Comparison of ENCODE assay signal across 9 cellular contexts in the genomic region with DNA sequence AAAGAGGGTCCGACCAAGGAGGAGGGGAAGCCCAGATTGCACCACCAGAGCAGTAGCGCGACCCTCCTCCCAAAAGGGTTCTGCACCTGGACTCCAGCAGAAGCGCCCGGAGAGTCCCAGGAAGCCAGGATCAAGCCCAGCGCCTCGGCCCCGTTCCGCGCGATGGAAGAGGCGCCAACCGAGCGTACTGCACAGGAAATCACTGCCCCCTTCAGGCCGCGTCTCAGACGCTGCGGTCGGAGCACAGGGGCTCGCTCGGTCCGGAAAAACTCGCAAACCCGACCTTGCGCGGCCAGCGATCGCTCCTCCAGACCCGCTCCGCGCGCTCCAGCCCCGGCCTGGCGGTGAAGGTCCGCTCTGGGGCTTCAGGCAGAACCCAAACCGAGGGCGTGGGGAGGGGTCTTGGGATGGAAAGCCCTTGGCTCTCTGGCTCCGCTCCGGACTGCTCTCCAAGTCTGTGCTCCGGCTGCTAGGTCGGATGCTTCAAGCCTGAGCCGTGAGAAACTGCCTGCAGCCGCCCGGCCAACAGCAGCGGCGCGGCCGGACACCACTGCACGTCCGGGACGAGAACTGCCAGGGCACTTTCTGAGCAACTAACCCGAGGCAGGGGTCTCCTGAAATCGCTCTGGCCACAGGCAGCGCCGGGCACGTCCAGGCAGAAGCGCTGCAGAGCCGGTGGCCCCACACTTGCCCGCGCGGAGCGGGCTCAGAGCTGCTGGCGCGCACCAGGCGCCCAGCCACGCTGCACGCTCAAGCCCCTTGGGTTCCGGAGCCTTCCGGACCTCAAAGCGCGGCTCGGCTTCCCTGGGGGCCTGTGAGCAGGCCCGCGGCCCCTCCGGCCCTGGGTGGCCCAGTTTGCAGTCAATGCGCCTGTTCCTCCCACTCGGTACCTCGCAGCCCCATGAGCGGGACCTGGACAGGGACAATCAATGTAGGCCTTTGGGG. TPM values are rescaled to one million over a fixed set of nuclear protein-coding genes. Genes with fewer than 3 reads are reported as not detected.
DNase-seq lines count a peak whose midpoint lies in the region; ATAC-seq and TF ChIP-seq lines count a peak whose summit lies in the region.
"Had no signal": no experiment of that assay in that cellular context is flagged by ENCODE, and none has a peak within 500 bp of the region (broad histone marks: within the 10 kb centered on the region; RNA-seq: fewer than 3 reads in every experiment).

No MANE protein-coding gene starts in this region.

- TF ChIP-seq CTCF in LNCaP clone FGC (IDR thresholded peaks at IDR 0.05; ENCODE audit: control insufficient read depth, extremely low read depth, insufficient read depth) (peak; percentile 79), WERI-Rb-1 (IDR thresholded peaks at IDR 0.05; ENCODE audit: low read depth, low read length) (peak; percentile 95), heart left ventricle (IDR thresholded peaks at IDR 0.05) (peak in 10 of 12 donors; percentile 16 to 60 (median 46))

- H3K4me3 Mint-ChIP-seq in activated CD4-positive, alpha-beta T cell treated with anti-CD3 and anti-CD28 coated beads, Interleukin-2, amount 10 ng/mL, durations not matched to agents 7 days and 5 days: no peak overlapping the region
- H3K4me3 Mint-ChIP-seq: central memory CD8-positive, alpha-beta T cell had no signal

- peak overlapping the region; percentile 42 for H3K27ac ChIP-seq in WERI-Rb-1
- H3K27ac ChIP-seq in heart left ventricle: no peak overlapping the region

- H3K9me3 Mint-ChIP-seq in activated CD4-positive, alpha-beta T cell treated with anti-CD3 and anti-CD28 coated beads, Interleukin-2, amount 10 ng/mL, durations not matched to agents 7 days and 5 days: no peaks in the 10 kb centered on the region
- H3K9me3 Mint-ChIP-seq: central memory CD8-positive, alpha-beta T cell had no signal

- H3K4me1 ChIP-seq in heart left ventricle: peaks cover 0 to 28% (median 8%) of the 10 kb centered on the region in 12 donors

- peak in 3 of 4 donors; percentile 72 to 82 (median 75) for ATAC-seq in heart left ventricle
- no peak for ATAC-seq in HG02759 (IDR thresholded peaks at IDR 0.05; ENCODE audit: unreplicated experiment)
- no peak for ATAC-seq in HG03139 (IDR thresholded peaks at IDR 0.05; ENCODE audit: unreplicated experiment)

- DNase-seq in activated CD4-positive, alpha-beta T cell treated with anti-CD3 and anti-CD28 coated beads, Interleukin-2, amount 10 ng/mL, durations not matched to agents 7 days and 5 days: peak; percentile 10
- no peak for DNase-seq in activated CD4-positive, alpha-beta T cell treated with anti-CD3 and anti-CD28 coated beads, Interleukin-2, amount 50 U/mL, for 1 hour
- DNase-seq in LNCaP clone FGC (ENCODE audit: low read depth) (peak; percentile 31), WERI-Rb-1 (peak; percentile 93), heart left ventricle (peak; percentile 33 to 72 (median 43)), putamen (ENCODE audit: low spot score) (peak; percentile 7)

- H3K9me3 ChIP-seq in WERI-Rb-1 (ENCODE audit: severe bottlenecking): no peaks in the 10 kb centered on the region
- no peaks in the 10 kb centered on the region for H3K9me3 ChIP-seq in heart left ventricle

- no peaks in the 10 kb centered on the region for H3K36me3 Mint-ChIP-seq in activated CD4-positive, alpha-beta T cell treated with anti-CD3 and anti-CD28 coated beads, Interleukin-2, amount 10 ng/mL, durations not matched to agents 7 days and 5 days (ENCODE audit: low read depth)

- TF ChIP-seq POLR2A in heart left ventricle (IDR thresholded peaks at IDR 0.05): no peak

- H3K36me3 ChIP-seq in WERI-Rb-1: no peaks in the 10 kb centered on the region
- H3K36me3 ChIP-seq in heart left ventricle: no peaks in the 10 kb centered on the region

- H3K4me1 Mint-ChIP-seq in activated CD4-positive, alpha-beta T cell treated with anti-CD3 and anti-CD28 coated beads, Interleukin-2, amount 10 ng/mL, durations not matched to agents 7 days and 5 days: no peaks in the 10 kb centered on the region

- H3K27me3 ChIP-seq in WERI-Rb-1 (ENCODE audit: insufficient read depth, low read depth, severe bottlenecking) (no peaks in the 10 kb centered on the region), heart left ventricle (peaks cover 31 to 98% (median 66%) of the 10 kb centered on the region in 9 donors)

- no peak overlapping the region for H3K27ac Mint-ChIP-seq in activated CD4-positive, alpha-beta T cell treated with anti-CD3 and anti-CD28 coated beads, Interleukin-2, amount 10 ng/mL, durations not matched to agents 7 days and 5 days

- POLR2A ChIA-PET in activated CD4-positive, alpha-beta T cell treated with anti-CD3 and anti-CD28 coated beads, Interleukin-2, amount 10 ng/mL, durations not matched to agents 7 days and 5 days (lab: Charles Lee): no interaction called here

- intact Hi-C loops in heart left ventricle (cut with DNase I): loop anchor here in 5 of 10 donors (1.0 to 10.0 kb wide), 4 partner anchors 390 to 393 kb away; no protein-coding TSS in a partner anchor

- peaks cover 59% of the 10 kb centered on the region for H3K27me3 Mint-ChIP-seq in activated CD4-positive, alpha-beta T cell treated with anti-CD3 and anti-CD28 coated beads, Interleukin-2, amount 10 ng/mL, durations not matched to agents 7 days and 5 days

- no peak overlapping the region for H3K4me3 ChIP-seq in LNCaP clone FGC (ENCODE audit: low read depth, low read length)
- peak overlapping the region; percentile 67 for H3K4me3 ChIP-seq in WERI-Rb-1 (ENCODE audit: low read depth, low read length)
- peak overlapping the region; percentile 3 to 58 (median 26) for H3K4me3 ChIP-seq in heart left ventricle

- WGBS in heart left ventricle, 4 donors: 3 to 4% (median 3%) methylated on average over 30 to 79 of the region's 79 CpGs

- CTCF ChIA-PET in activated CD4-positive, alpha-beta T cell treated with anti-CD3 and anti-CD28 coated beads, Interleukin-2, amount 10 ng/mL, durations not matched to agents 7 days and 5 days (lab: Charles Lee): no interaction called here

RNA-seq across cellular contexts. Expression of a gene that starts 1.3 kb away (rescaled TPM):
- not detected for total RNA-seq in activated CD4-positive, alpha-beta T cell treated with anti-CD3 and anti-CD28 coated beads, Interleukin-2, amount 10 ng/mL, durations not matched to agents 7 days and 5 days
- 1 to 10 TPM in 3 of 9 donors, under 1 TPM in 6; 0.16 to 3.4 (median 0.61) TPM for total RNA-seq in heart left ventricle
- under 1 TPM; 0.11 to 0.15 TPM for polyA plus RNA-seq in heart left ventricle

Comparison
In these comparisons a context has a peak if more than half of its experiments do, and no peak if none do; other contexts are left out.
1. ATAC-seq: peak in heart left ventricle (3 of 4); none in HG02759 (single experiment) and HG03139 (single experiment).
2. Peak in every context shown above with its lines, with median percentiles within 50 percentile points of each other: CTCF ChIP-seq.